Comparison of ENCODE assay signal across 8 cellular contexts in the genomic region with DNA sequence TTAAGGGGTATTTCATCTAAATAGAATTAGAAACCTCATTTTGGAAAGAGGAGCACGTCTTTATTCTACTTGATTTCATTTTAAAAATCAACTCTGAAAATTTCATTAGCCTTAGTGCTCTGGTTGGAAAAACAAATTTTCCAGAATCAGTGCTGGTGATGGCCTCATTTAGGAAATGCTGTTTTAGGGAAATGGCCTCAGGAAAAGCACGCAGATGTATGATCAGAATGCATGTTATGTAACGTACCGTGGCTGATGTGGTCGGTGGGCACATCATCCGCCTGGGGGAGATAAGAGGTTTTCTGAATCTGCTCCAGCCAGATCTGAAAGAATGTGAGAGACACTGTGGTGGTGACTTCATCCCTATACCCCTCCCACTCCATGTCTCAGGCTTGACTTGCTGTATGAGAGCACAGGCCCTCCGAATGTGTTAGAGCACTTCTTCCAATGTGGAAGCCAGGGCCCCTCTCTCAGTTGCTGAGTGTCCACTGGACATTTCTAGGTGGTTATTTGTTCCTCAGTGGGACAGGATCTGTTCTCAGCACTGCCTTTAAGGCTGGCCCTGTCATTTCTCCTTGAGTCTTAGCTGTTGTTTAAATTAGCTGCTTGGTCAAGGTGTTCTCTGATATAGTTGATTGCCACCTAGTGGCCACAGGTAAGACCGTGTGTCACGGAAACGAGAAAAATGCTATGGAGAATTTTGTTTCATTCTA.
DNase-seq lines count a peak whose midpoint lies in the region; ATAC-seq and TF ChIP-seq lines count a peak whose summit lies in the region.

No MANE protein-coding gene starts in this region.

- H3K4me3 ChIP-seq in aorta (ENCODE audit: low read length in 2 of 2) = no peak overlapping the region

- no peak overlapping the region for H3K27ac Mint-ChIP-seq in activated CD4-positive, alpha-beta memory T cell treated with anti-CD3 and anti-CD28 coated beads, Interleukin-2, amount 10 ng/mL, durations not matched to agents 7 days and 5 days
- peak overlapping the region; percentile 3 to 61 (median 25) for H3K27ac Mint-ChIP-seq in nephron

- H3K36me3 ChIP-seq in aorta (ENCODE audit: control insufficient read depth in 1 of 2, insufficient read depth in 2 of 2, low read length in 1 of 2) = no peaks in the 10 kb centered on the region

- POLR2A ChIA-PET in activated CD4-positive, alpha-beta memory T cell treated with anti-CD3 and anti-CD28 coated beads, Interleukin-2, amount 10 ng/mL, durations not matched to agents 7 days and 5 days (lab: Charles Lee) = interaction anchor here (0.6 to 1.0 kb wide), 3 partner anchors 96 to 149 kb away, joined by 3 read pairs; no protein-coding TSS in a partner anchor

- no peaks in the 10 kb centered on the region for H3K27me3 ChIP-seq in aorta (ENCODE audit: control insufficient read depth in 1 of 2, insufficient read depth in 2 of 2, low read length in 1 of 2)

- H3K36me3 Mint-ChIP-seq in activated CD4-positive, alpha-beta memory T cell treated with anti-CD3 and anti-CD28 coated beads, Interleukin-2, amount 10 ng/mL, durations not matched to agents 7 days and 5 days (ENCODE audit: low read depth) = no peaks in the 10 kb centered on the region
- no peaks in the 10 kb centered on the region for H3K36me3 Mint-ChIP-seq in nephron (ENCODE audit: low read depth)

- 46 to 49% methylated on average over 10 of the region's 10 CpGs for WGBS in aorta, 2 donors

- no peak overlapping the region for H3K27ac ChIP-seq in aorta (ENCODE audit: low read depth in 1 of 2, low read length in 2 of 2)

- TF ChIP-seq CTCF in GM13977 (IDR thresholded peaks at IDR 0.05; ENCODE audit: extremely low read depth, insufficient read depth, missing control alignments) (peak; percentile 72), nephron (IDR thresholded peaks at IDR 0.05; ENCODE audit: unreplicated experiment in 3 of 3) (peak; percentile 49 to 63 (median 56))

- peaks cover 0 to 4% of the 10 kb centered on the region in 2 donors for H3K4me1 ChIP-seq in aorta (ENCODE audit: control insufficient read depth in 1 of 2, insufficient read depth in 2 of 2, low read length in 2 of 2)

- no peak overlapping the region for H3K4me3 Mint-ChIP-seq in activated CD4-positive, alpha-beta memory T cell treated with anti-CD3 and anti-CD28 coated beads, Interleukin-2, amount 10 ng/mL, durations not matched to agents 7 days and 5 days
- H3K4me3 Mint-ChIP-seq in nephron = no peak overlapping the region

- no peaks in the 10 kb centered on the region for H3K27me3 Mint-ChIP-seq in activated CD4-positive, alpha-beta memory T cell treated with anti-CD3 and anti-CD28 coated beads, Interleukin-2, amount 10 ng/mL, durations not matched to agents 7 days and 5 days
- peaks cover 15% of the 10 kb centered on the region for H3K27me3 Mint-ChIP-seq in nephron (ENCODE audit: low read depth)

- peaks cover 15% of the 10 kb centered on the region for H3K4me1 Mint-ChIP-seq in activated CD4-positive, alpha-beta memory T cell treated with anti-CD3 and anti-CD28 coated beads, Interleukin-2, amount 10 ng/mL, durations not matched to agents 7 days and 5 days
- peaks cover 42% of the 10 kb centered on the region for H3K4me1 Mint-ChIP-seq in nephron

- H3K9me3 ChIP-seq in aorta (ENCODE audit: control insufficient read depth, low read length) = no peaks in the 10 kb centered on the region

- no peak for TF ChIP-seq POLR2A in erythroblast (IDR thresholded peaks at IDR 0.05; ENCODE audit: low read length)

- in situ Hi-C loops in GM13977 (cut with MboI; ENCODE audit: low pct_unique_long_range_greater_than_20kb, low sequenced_read_pairs, unreplicated experiment) = loop anchor here (25.0 kb wide), 1 partner anchor 129 kb away; no protein-coding TSS in a partner anchor

- DNase-seq in AG20443 (ENCODE audit: low spot score) (peak; percentile 67), GM13977 (ENCODE audit: low spot score) (peak; percentile 78), NCI-H2227 (lab: John Stamatoyannopoulos, UW; ENCODE audit: unreplicated experiment) (peak; percentile 61), erythroblast (lab: John Stamatoyannopoulos, UW) (peak; percentile 41 to 58), aorta (no peak)
- peak; percentile 46 for DNase-seq in activated CD4-positive, alpha-beta memory T cell treated with anti-CD3 and anti-CD28 coated beads, Interleukin-2, amount 10 ng/mL, durations not matched to agents 7 days and 5 days

- CTCF ChIA-PET in activated CD4-positive, alpha-beta memory T cell treated with anti-CD3 and anti-CD28 coated beads, Interleukin-2, amount 10 ng/mL, durations not matched to agents 7 days and 5 days (lab: Charles Lee) = interaction anchor here (0.5 to 5.8 kb wide), 33 partner anchors 10 to 201 kb away, joined by 3 to 76 read pairs (median 4); partner anchors contain the start of gene ARHGAP26

- intact Hi-C loops in aorta (cut with DNase I) = loop anchor here (1.0 to 5.0 kb wide), 2 partner anchors 95 to 99 kb away; no protein-coding TSS in a partner anchor

- no peaks in the 10 kb centered on the region for H3K9me3 Mint-ChIP-seq in activated CD4-positive, alpha-beta memory T cell treated with anti-CD3 and anti-CD28 coated beads, Interleukin-2, amount 10 ng/mL, durations not matched to agents 7 days and 5 days
- H3K9me3 Mint-ChIP-seq in nephron = no peaks in the 10 kb centered on the region

- ATAC-seq in HG02943 (IDR thresholded peaks at IDR 0.05; ENCODE audit: low read depth, unreplicated experiment) (peak; percentile 65), aorta (ENCODE audit: low FRiP score) (peak; percentile 62)

Comparison
In these comparisons a context has a peak if more than half of its experiments do, and no peak if none do; other contexts are left out.
1. DNase-seq: peak in AG20443 (single experiment), GM13977 (single experiment), NCI-H2227 (single experiment), activated CD4-positive, alpha-beta memory T cell treated with anti-CD3 and anti-CD28 coated beads, Interleukin-2, amount 10 ng/mL, durations not matched to agents 7 days and 5 days (single experiment) and erythroblast (2 of 2); none in aorta (0 of 2).